In the genomic region with DNA sequence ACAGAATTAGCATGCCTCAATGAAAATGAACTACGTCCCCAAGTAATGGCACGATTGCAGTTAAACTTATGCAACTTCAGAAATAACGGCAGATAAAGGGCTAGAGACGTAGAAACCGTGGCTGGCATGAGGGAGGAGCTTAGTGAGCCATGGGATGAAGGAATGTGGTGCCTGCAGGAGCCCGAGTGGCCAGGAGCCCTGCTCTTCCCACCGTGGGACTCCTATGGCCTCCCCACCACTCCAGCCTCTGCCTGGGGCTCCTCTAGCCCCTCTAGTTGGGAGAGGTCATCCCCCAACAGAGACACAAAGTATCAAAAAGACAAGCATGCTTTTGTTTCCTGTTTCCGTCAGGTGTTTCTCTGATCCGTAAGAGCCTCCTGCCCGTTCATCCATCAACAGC, we compare ENCODE assay signal across 23 cellular contexts.
"Had no signal": no experiment of that assay in that cellular context is flagged by ENCODE, and none has a peak within 500 bp of the region (broad histone marks: within the 10 kb centered on the region; RNA-seq: fewer than 3 reads in every experiment).

No MANE protein-coding gene starts in this region.

- H3K36me3 ChIP-seq: ascending aorta had no signal

- H3K4me3 Mint-ChIP-seq: activated CD4-positive, alpha-beta memory T cell treated with anti-CD3 and anti-CD28 coated beads for 36 hours; activated CD4-positive, alpha-beta T cell treated with anti-CD3 and anti-CD28 coated beads, Interleukin-2, amount 10 ng/mL, durations not matched to agents 7 days and 5 days; activated naive CD8-positive, alpha-beta T cell treated with anti-CD3 and anti-CD28 coated beads, Interleukin-2, amount 10 ng/mL, durations not matched to agents 7 days and 5 days; activated T-cell treated with anti-CD3 and anti-CD28 coated beads, Interleukin-2, amount 50 U/mL, for 72 hours; T-cell had no signal

- H3K27me3 ChIP-seq: ascending aorta, body of pancreas had no signal

- DNase-seq: activated CD4-positive, CD25-positive, alpha-beta regulatory T cell; activated CD8-positive, alpha-beta memory T cell treated with anti-CD3 and anti-CD28 coated beads for 24 hours; activated gamma-delta T cell treated with Interleukin-2 at 50 U/mL for 16 hours; central memory CD4-positive, alpha-beta T cell; KG1; NCI-H1930; NCI-H2171; NCI-H2227 treated with DMSO at 0.1 percent for 48 hours; NCI-H446 treated with DMSO at 0.1 percent for 48 hours; NCI-H526; NCI-H774; T1000 had no signal

- H3K4me1 Mint-ChIP-seq: activated CD4-positive, alpha-beta T cell treated with anti-CD3 and anti-CD28 coated beads, Interleukin-2, amount 10 ng/mL, durations not matched to agents 7 days and 5 days; activated naive CD8-positive, alpha-beta T cell treated with anti-CD3 and anti-CD28 coated beads, Interleukin-2, amount 10 ng/mL, durations not matched to agents 7 days and 5 days; T-cell had no signal

- H3K4me3 ChIP-seq: ascending aorta, body of pancreas, SK-N-MC had no signal

- H3K9me3 ChIP-seq: body of pancreas had no signal

- ATAC-seq: activated T-cell treated with anti-CD3 and anti-CD28 coated beads, Interleukin-2, amount 50 U/mL, for 72 hours; body of pancreas; Right ventricle myocardium inferior had no signal

- H3K27ac ChIP-seq: ascending aorta, body of pancreas, SK-N-MC, VCaP had no signal

- H3K4me1 ChIP-seq: ascending aorta, body of pancreas had no signal

- H3K36me3 Mint-ChIP-seq: activated naive CD8-positive, alpha-beta T cell treated with anti-CD3 and anti-CD28 coated beads, Interleukin-2, amount 10 ng/mL, durations not matched to agents 7 days and 5 days had no signal

- H3K27ac Mint-ChIP-seq: activated CD4-positive, alpha-beta memory T cell treated with anti-CD3 and anti-CD28 coated beads for 36 hours; activated CD4-positive, alpha-beta T cell treated with anti-CD3 and anti-CD28 coated beads, Interleukin-2, amount 10 ng/mL, durations not matched to agents 7 days and 5 days; activated naive CD8-positive, alpha-beta T cell treated with anti-CD3 and anti-CD28 coated beads, Interleukin-2, amount 10 ng/mL, durations not matched to agents 7 days and 5 days; activated T-cell treated with anti-CD3 and anti-CD28 coated beads, Interleukin-2, amount 50 U/mL, for 72 hours; activated T-helper 2 cell treated with anti-CD3 and anti-CD28 coated beads, Interferon-gamma antibody, Interleukin-2, Interleukin-4, amounts not matched to agents 10 μg/mL and 5 μg/mL and 100 μg/mL, durations not matched to agents 14 hours and 24 hours and 36 hours; T-cell had no signal
